In the genomic region with DNA sequence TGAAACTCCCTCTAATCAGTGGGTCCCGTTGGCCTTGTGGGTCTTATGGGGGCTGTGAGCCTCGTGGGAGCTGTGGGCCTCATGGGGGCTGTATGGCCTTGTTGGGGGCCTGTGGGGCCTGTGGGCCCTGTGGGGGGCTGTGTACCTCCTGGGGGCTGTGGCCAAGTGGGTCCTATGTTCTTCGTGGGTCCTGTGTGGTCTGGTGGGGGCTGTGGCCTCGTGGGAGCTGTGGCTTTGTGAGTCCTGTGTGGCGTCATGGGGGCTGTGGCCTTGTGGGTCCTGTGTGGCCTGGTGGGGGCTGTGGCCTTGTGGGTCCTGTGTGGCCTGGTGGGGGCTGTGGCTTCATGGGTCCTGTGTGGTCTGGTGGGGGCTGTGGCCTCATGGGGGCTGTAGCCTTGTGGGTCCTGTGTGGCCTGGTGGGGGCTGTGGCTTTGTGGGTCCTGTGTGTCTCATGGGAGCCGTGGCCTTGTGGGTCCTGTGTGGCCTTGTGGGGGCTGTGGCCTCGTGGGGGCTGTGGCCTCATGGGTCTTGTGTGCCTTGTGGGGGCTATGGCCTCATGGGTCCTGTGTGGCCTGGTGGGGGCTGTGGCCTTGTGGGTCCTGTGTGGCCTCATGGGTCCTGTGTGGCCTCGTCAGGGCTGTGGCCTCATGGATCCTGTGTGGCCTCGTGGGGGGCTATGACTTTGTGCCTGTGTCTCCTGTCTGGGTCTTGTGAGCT, we compare ENCODE assay signal across 34 cellular contexts. TPM values are rescaled to one million over a fixed set of nuclear protein-coding genes. Genes with fewer than 3 reads are reported as not detected.
"Had no signal": no experiment of that assay in that cellular context is flagged by ENCODE, and none has a peak within 500 bp of the region (broad histone marks: within the 10 kb centered on the region; RNA-seq: fewer than 3 reads in every experiment).

No MANE protein-coding gene starts in this region.

- H3K9me3 ChIP-seq: ascending aorta, gastroesophageal sphincter, lower lobe of right lung, mucosa of descending colon, ovary, prostate gland, thoracic aorta, vagina had no signal

- H3K4me3 ChIP-seq: ascending aorta, cardiac muscle cell, gastroesophageal sphincter, hepatocyte, lower lobe of right lung, mucosa of descending colon, ovary, prostate gland, smooth muscle cell, thoracic aorta, vagina had no signal

- DNase-seq: activated CD4-positive, alpha-beta T cell treated with anti-CD3 and anti-CD28 coated beads for 48 hours; activated CD4-positive, alpha-beta T cell treated with anti-CD3 and anti-CD28 coated beads, Interleukin-2, amount 50 U/mL, for 48 hours; activated CD8-positive, alpha-beta memory T cell treated with anti-CD3 and anti-CD28 coated beads for 24 hours; activated effector memory CD4-positive, alpha-beta T cell treated with anti-CD3 and anti-CD28 coated beads, Interleukin-2, amount 50 U/mL, for 16 hours; activated naive CD4-positive, alpha-beta T cell treated with anti-CD3 and anti-CD28 coated beads, Interleukin-2, amount 10 ng/mL, durations not matched to agents 7 days and 5 days; activated naive CD8-positive, alpha-beta T cell treated with anti-CD3 and anti-CD28 coated beads, Interleukin-2, amount 10 ng/mL, durations not matched to agents 7 days and 5 days; cortex of kidney; effector memory CD8-positive, alpha-beta T cell; erythroblast; kidney; lower lobe of right lung; mucosa of descending colon; nephron progenitor cell; ovary; retina; stimulated activated CD4-positive, alpha-beta T cell treated with anti-CD3 and anti-CD28 coated beads, Interleukin-1b, Interleukin-23, amount 100 ng/mL, for 48 hours; stimulated activated CD4-positive, alpha-beta T cell treated with anti-CD3 and anti-CD28 coated beads, Interleukin-4, amount 100 ng/mL, for 4 hours; stimulated activated CD8-positive, alpha-beta memory T cell treated with anti-CD3 and anti-CD28 coated beads, Interleukin-4, amount 100 ng/mL, for 48 hours; stimulated activated naive CD4-positive, alpha-beta T cell treated with Interleukin-2 at 50 U/mL for 16 hours; T1000; WERI-Rb-1 had no signal

- ATAC-seq: activated CD4-positive, CD25-positive, alpha-beta regulatory T cell treated with anti-CD3 and anti-CD28 coated beads, Interleukin-2, amount 50 U/mL, for 24 hours; effector memory CD8-positive, alpha-beta T cell; gastroesophageal sphincter; mucosa of descending colon had no signal

- H3K9me3 Mint-ChIP-seq: activated naive CD4-positive, alpha-beta T cell treated with anti-CD3 and anti-CD28 coated beads, Interleukin-2, amount 10 ng/mL, durations not matched to agents 7 days and 5 days; activated naive CD8-positive, alpha-beta T cell treated with anti-CD3 and anti-CD28 coated beads, Interleukin-2, amount 10 ng/mL, durations not matched to agents 7 days and 5 days; effector memory CD8-positive, alpha-beta T cell; T-helper 1 cell treated with Interleukin-12 subunit alpha and Interleukin-12 subunit beta and Interleukin-4 antibody, amounts not matched to agents 30 μg/mL and 1 μg/mL, for 36 hours; type B pancreatic cell had no signal

- H3K4me3 Mint-ChIP-seq: activated naive CD4-positive, alpha-beta T cell treated with anti-CD3 and anti-CD28 coated beads, Interleukin-2, amount 10 ng/mL, durations not matched to agents 7 days and 5 days; activated naive CD8-positive, alpha-beta T cell treated with anti-CD3 and anti-CD28 coated beads, Interleukin-2, amount 10 ng/mL, durations not matched to agents 7 days and 5 days; effector memory CD8-positive, alpha-beta T cell; nephron progenitor cell; T-helper 1 cell treated with Interleukin-12 subunit alpha and Interleukin-12 subunit beta and Interleukin-4 antibody, amounts not matched to agents 30 μg/mL and 1 μg/mL, for 36 hours; type B pancreatic cell had no signal

- H3K27ac Mint-ChIP-seq: activated naive CD4-positive, alpha-beta T cell treated with anti-CD3 and anti-CD28 coated beads, Interleukin-2, amount 10 ng/mL, durations not matched to agents 7 days and 5 days; activated naive CD8-positive, alpha-beta T cell treated with anti-CD3 and anti-CD28 coated beads, Interleukin-2, amount 10 ng/mL, durations not matched to agents 7 days and 5 days; nephron progenitor cell; T-helper 1 cell treated with Interleukin-12 subunit alpha and Interleukin-12 subunit beta and Interleukin-4 antibody, amounts not matched to agents 30 μg/mL and 1 μg/mL, for 36 hours; type B pancreatic cell had no signal

- H3K27me3 Mint-ChIP-seq: activated naive CD4-positive, alpha-beta T cell treated with anti-CD3 and anti-CD28 coated beads, Interleukin-2, amount 10 ng/mL, durations not matched to agents 7 days and 5 days; activated naive CD8-positive, alpha-beta T cell treated with anti-CD3 and anti-CD28 coated beads, Interleukin-2, amount 10 ng/mL, durations not matched to agents 7 days and 5 days; brain; effector memory CD8-positive, alpha-beta T cell; type B pancreatic cell had no signal

- H3K27me3 ChIP-seq: ascending aorta, cardiac muscle cell, gastroesophageal sphincter, hepatocyte, ovary, vagina had no signal

- H3K36me3 ChIP-seq: ascending aorta, cardiac muscle cell, ovary, prostate gland, vagina had no signal

- H3K27ac ChIP-seq: ascending aorta, cardiac muscle cell, gastroesophageal sphincter, hepatocyte, lower lobe of right lung, ovary, prostate gland, thoracic aorta, vagina, WERI-Rb-1 had no signal

RNA-seq across cellular contexts. Expression of a gene that starts 24.1 kb away (rescaled TPM):
- total RNA-seq: myocyte had no signal

RNA-seq across cellular contexts. Expression of a gene that starts 39.0 kb away (rescaled TPM):
- total RNA-seq: ascending aorta had no signal
